ENCODE assay signal across 31 cellular contexts in the genomic region with DNA sequence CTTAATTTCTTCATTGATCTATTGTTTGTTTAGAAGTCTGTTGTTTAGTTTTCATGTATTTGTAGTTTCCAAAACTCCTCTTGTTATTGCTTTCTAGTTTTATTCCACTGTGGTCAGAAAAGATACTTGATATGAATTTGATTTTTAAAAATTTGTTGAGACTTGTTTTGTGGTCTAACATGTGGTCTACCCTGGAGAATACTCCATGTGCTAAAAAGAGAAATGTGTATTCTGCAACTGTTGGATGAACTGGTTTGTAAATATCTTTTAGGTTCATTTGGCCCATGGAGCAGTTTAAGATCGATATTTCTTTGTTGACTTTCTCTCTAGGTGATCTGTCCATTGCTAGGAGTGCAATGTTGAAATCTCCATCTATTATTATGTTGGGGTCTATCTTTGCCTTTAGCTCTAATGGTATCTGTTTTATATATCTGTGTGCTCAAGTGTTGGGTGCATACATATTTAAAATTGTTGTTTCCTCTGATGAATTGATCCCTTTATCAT.
"Had no signal": no experiment of that assay in that cellular context is flagged by ENCODE, and none has a peak within 500 bp of the region (broad histone marks: within the 10 kb centered on the region; RNA-seq: fewer than 3 reads in every experiment).

No MANE protein-coding gene starts in this region.

- H2AFZ ChIP-seq: hepatocyte, neural progenitor cell had no signal

- H3K9me3 Mint-ChIP-seq: activated CD4-positive, alpha-beta T cell treated with anti-CD3 and anti-CD28 coated beads, Interleukin-2, amount 10 ng/mL, durations not matched to agents 24 days and 14 days had no signal

- H3K4me1 ChIP-seq: gastroesophageal sphincter, neural progenitor cell, upper lobe of left lung, vagina had no signal

- H3K4me3 Mint-ChIP-seq: activated CD4-positive, alpha-beta memory T cell treated with anti-CD3 and anti-CD28 coated beads for 36 hours; activated CD4-positive, alpha-beta T cell treated with anti-CD3 and anti-CD28 coated beads, Interleukin-2, amount 10 ng/mL, durations not matched to agents 24 days and 14 days; activated naive CD4-positive, alpha-beta T cell treated with anti-CD3 and anti-CD28 coated beads, Interleukin-2, amount 50 U/mL, for 24 hours; activated naive CD8-positive, alpha-beta T cell treated with anti-CD3 and anti-CD28 coated beads, Interleukin-2, amount 50 U/mL, for 24 hours; activated T-cell treated with anti-CD3 and anti-CD28 coated beads, Interleukin-2, amount 50 U/mL, for 4 hours; activated T-helper 17 cell treated with anti-CD3 and anti-CD28 coated beads, Interleukin-2, amount 50 U/mL, for 72 hours; mesothelial cell of epicardium; naive thymus-derived CD8-positive, alpha-beta T cell; neural progenitor cell; stimulated activated memory B cell treated with anti-CD40 and anti-IgM and Interleukin-4, amounts not matched to agents 10 μg/mL and 1 μg/mL and 100 μg/mL, for 72 hours; stimulated activated naive CD8-positive, alpha-beta T cell treated with anti-CD3 and anti-CD28 coated beads, Interleukin-15, amount 100 ng/mL, for 72 hours; T-helper 17 cell had no signal

- H3K9ac ChIP-seq: neural progenitor cell had no signal

- H3K4me1 Mint-ChIP-seq: activated CD4-positive, alpha-beta T cell treated with anti-CD3 and anti-CD28 coated beads, Interleukin-2, amount 10 ng/mL, durations not matched to agents 24 days and 14 days; activated naive CD4-positive, alpha-beta T cell treated with anti-CD3 and anti-CD28 coated beads, Interleukin-2, amount 50 U/mL, for 24 hours; activated naive CD8-positive, alpha-beta T cell treated with anti-CD3 and anti-CD28 coated beads, Interleukin-2, amount 50 U/mL, for 24 hours; activated T-helper 17 cell treated with anti-CD3 and anti-CD28 coated beads, Interleukin-2, amount 50 U/mL, for 72 hours; mesothelial cell of epicardium; naive thymus-derived CD8-positive, alpha-beta T cell; neural progenitor cell; stimulated activated memory B cell treated with anti-CD40 and anti-IgM and Interleukin-4, amounts not matched to agents 10 μg/mL and 1 μg/mL and 100 μg/mL, for 72 hours; stimulated activated naive CD8-positive, alpha-beta T cell treated with anti-CD3 and anti-CD28 coated beads, Interleukin-15, amount 100 ng/mL, for 72 hours; T-helper 17 cell had no signal

- H3K4me2 ChIP-seq: hepatocyte, neural progenitor cell had no signal

- H3K4me3 ChIP-seq: gastroesophageal sphincter, neural progenitor cell, upper lobe of left lung, vagina had no signal

- H3K27ac Mint-ChIP-seq: activated CD4-positive, alpha-beta memory T cell treated with anti-CD3 and anti-CD28 coated beads for 36 hours; activated CD4-positive, alpha-beta T cell treated with anti-CD3 and anti-CD28 coated beads, Interleukin-2, amount 10 ng/mL, durations not matched to agents 24 days and 14 days; activated naive CD4-positive, alpha-beta T cell treated with anti-CD3 and anti-CD28 coated beads, Interleukin-2, amount 50 U/mL, for 24 hours; activated naive CD8-positive, alpha-beta T cell treated with anti-CD3 and anti-CD28 coated beads, Interleukin-2, amount 50 U/mL, for 24 hours; activated T-helper 17 cell treated with anti-CD3 and anti-CD28 coated beads, Interleukin-2, amount 50 U/mL, for 72 hours; mesothelial cell of epicardium; naive thymus-derived CD8-positive, alpha-beta T cell; neural progenitor cell; stimulated activated memory B cell treated with anti-CD40 and anti-IgM and Interleukin-4, amounts not matched to agents 10 μg/mL and 1 μg/mL and 100 μg/mL, for 72 hours; stimulated activated naive CD8-positive, alpha-beta T cell treated with anti-CD3 and anti-CD28 coated beads, Interleukin-15, amount 100 ng/mL, for 72 hours; T-helper 17 cell had no signal

- H3K79me2 ChIP-seq: hepatocyte had no signal

- FAIRE-seq: endothelial cell of umbilical vein, small intestine had no signal

- DNase-seq: activated CD4-positive, alpha-beta memory T cell treated with anti-CD3 and anti-CD28 coated beads for 36 hours; activated CD4-positive, alpha-beta T cell treated with anti-CD3 and anti-CD28 coated beads, Interleukin-2, amount 10 ng/mL, durations not matched to agents 24 days and 14 days; activated naive CD8-positive, alpha-beta T cell treated with anti-CD3 and anti-CD28 coated beads, Interleukin-2, amount 50 U/mL, for 24 hours; activated T-cell treated with anti-CD3 and anti-CD28 coated beads, Interleukin-2, amount 50 U/mL, for 4 hours; amygdala; central memory CD4-positive, alpha-beta T cell; islet precursor cell; left ventricle myocardium superior; naive thymus-derived CD8-positive, alpha-beta T cell; posterior cingulate gyrus; small intestine; stimulated activated CD4-positive, alpha-beta T cell treated with anti-CD3 and anti-CD28 coated beads, Interleukin-1b, Interleukin-23, amount 100 ng/mL, for 48 hours; stimulated activated CD4-positive, alpha-beta T cell treated with anti-CD3 and anti-CD28 coated beads, Interleukin-4, amount 100 ng/mL, for 4 hours; stimulated activated CD8-positive, alpha-beta memory T cell treated with anti-CD3 and anti-CD28 coated beads, Interleukin-4, amount 100 ng/mL, for 48 hours; stimulated activated naive CD8-positive, alpha-beta T cell treated with anti-CD3 and anti-CD28 coated beads, Interleukin-15, amount 100 ng/mL, for 72 hours; substantia nigra; T-helper 17 cell; T1000; upper lobe of left lung; WERI-Rb-1 had no signal

- ATAC-seq: activated CD4-positive, CD25-positive, alpha-beta regulatory T cell treated with anti-CD3 and anti-CD28 coated beads, Interleukin-2, amount 50 U/mL, for 24 hours; activated naive CD8-positive, alpha-beta T cell treated with anti-CD3 and anti-CD28 coated beads, Interleukin-2, amount 50 U/mL, for 24 hours; activated T-cell treated with anti-CD3 and anti-CD28 coated beads, Interleukin-2, amount 50 U/mL, for 4 hours; activated T-helper 17 cell treated with anti-CD3 and anti-CD28 coated beads, Interleukin-2, amount 50 U/mL, for 72 hours; gastroesophageal sphincter; left ventricle myocardium superior; naive thymus-derived CD8-positive, alpha-beta T cell; sciatic nerve; stimulated activated memory B cell treated with anti-CD40 and anti-IgM and Interleukin-4, amounts not matched to agents 10 μg/mL and 1 μg/mL and 100 μg/mL, for 72 hours; stimulated activated naive CD8-positive, alpha-beta T cell treated with anti-CD3 and anti-CD28 coated beads, Interleukin-15, amount 100 ng/mL, for 72 hours; T-helper 17 cell had no signal

- H3K36me3 ChIP-seq: gastroesophageal sphincter, neural progenitor cell, upper lobe of left lung, vagina, WERI-Rb-1 had no signal

- H3K36me3 Mint-ChIP-seq: activated CD4-positive, alpha-beta memory T cell treated with anti-CD3 and anti-CD28 coated beads for 36 hours; neural progenitor cell; stimulated activated memory B cell treated with anti-CD40 and anti-IgM and Interleukin-4, amounts not matched to agents 10 μg/mL and 1 μg/mL and 100 μg/mL, for 72 hours had no signal

- H3K27me3 ChIP-seq: gastroesophageal sphincter, hepatocyte, neural progenitor cell, upper lobe of left lung, vagina had no signal

- H3K27ac ChIP-seq: gastroesophageal sphincter, hepatocyte, neural progenitor cell, upper lobe of left lung, vagina, WERI-Rb-1 had no signal

- H3K27me3 Mint-ChIP-seq: activated CD4-positive, alpha-beta memory T cell treated with anti-CD3 and anti-CD28 coated beads for 36 hours; activated CD4-positive, alpha-beta T cell treated with anti-CD3 and anti-CD28 coated beads, Interleukin-2, amount 10 ng/mL, durations not matched to agents 24 days and 14 days; activated naive CD4-positive, alpha-beta T cell treated with anti-CD3 and anti-CD28 coated beads, Interleukin-2, amount 50 U/mL, for 24 hours; activated naive CD8-positive, alpha-beta T cell treated with anti-CD3 and anti-CD28 coated beads, Interleukin-2, amount 50 U/mL, for 24 hours; activated T-helper 17 cell treated with anti-CD3 and anti-CD28 coated beads, Interleukin-2, amount 50 U/mL, for 72 hours; naive thymus-derived CD8-positive, alpha-beta T cell; stimulated activated memory B cell treated with anti-CD40 and anti-IgM and Interleukin-4, amounts not matched to agents 10 μg/mL and 1 μg/mL and 100 μg/mL, for 72 hours; stimulated activated naive CD8-positive, alpha-beta T cell treated with anti-CD3 and anti-CD28 coated beads, Interleukin-15, amount 100 ng/mL, for 72 hours; T-helper 17 cell had no signal
